8 cellular contexts compared by ENCODE assay signal in the genomic region with DNA sequence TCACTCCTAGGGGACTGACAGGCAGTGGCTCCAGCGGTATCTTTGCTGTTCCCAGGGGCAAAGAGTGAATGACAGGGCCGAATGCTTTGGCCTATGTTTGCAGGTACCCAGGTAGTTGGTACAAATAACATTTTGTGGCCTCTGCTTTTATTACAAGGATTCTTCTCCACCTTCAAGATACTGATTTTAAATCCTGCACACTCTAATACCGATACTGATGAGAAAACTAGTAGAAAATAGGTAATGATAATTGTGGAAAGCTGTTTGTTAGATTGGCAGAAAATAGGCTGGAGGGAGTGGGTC. TPM values are rescaled to one million over a fixed set of nuclear protein-coding genes. Genes with fewer than 3 reads are reported as not detected.
DNase-seq lines count a peak whose midpoint lies in the region; ATAC-seq, FAIRE-seq and TF ChIP-seq lines count a peak whose summit lies in the region.

No MANE protein-coding gene starts in this region.

- H3K36me3 ChIP-seq in bronchial epithelial cell (ENCODE audit: control insufficient read depth, insufficient read depth, low read length) (no peaks in the 10 kb centered on the region), lung (ENCODE audit: control insufficient read depth in 2 of 2, insufficient read depth in 2 of 2, low read length in 2 of 2) (no peaks in the 10 kb centered on the region), upper lobe of right lung (no peaks in the 10 kb centered on the region)

- H3K9me3 ChIP-seq in lung (ENCODE audit: control insufficient read depth in 2 of 2, insufficient read depth in 1 of 2, low read length in 1 of 2) (no peaks in the 10 kb centered on the region), upper lobe of right lung (no peaks in the 10 kb centered on the region)

- TF ChIP-seq CTCF in bronchial epithelial cell (IDR thresholded peaks at IDR 0.05; ENCODE audit: insufficient read depth, low read length, severe bottlenecking) (no peak), lung (IDR thresholded peaks at IDR 0.05; ENCODE audit: control extremely low read depth, extremely low read depth) (no peak), upper lobe of right lung (IDR thresholded peaks at IDR 0.05) (no peak)

- FAIRE-seq in bronchial epithelial cell (lab: Jason Lieb, UNC), result no peak

- intact Hi-C loops in upper lobe of right lung (cut with DNase I), result loop anchor here (10.0 kb wide), 1 partner anchor 163 kb away; a partner anchor contains a TSS

- peak; percentile 51 for DNase-seq in NCI-H2029 treated with DMSO at 0.1 percent for 48 hours (lab: John Stamatoyannopoulos, UW)
- no peak for DNase-seq in NCI-H2029 (lab: John Stamatoyannopoulos, UW)
- no peak for DNase-seq in bronchial epithelial cell (ENCODE audit: low read depth)
- no peak for DNase-seq in lung (ENCODE audit: low spot score)
- DNase-seq in upper lobe of right lung, result no peak
- no peak for DNase-seq in cerebellar nuclear complex (lab: John Stamatoyannopoulos, UW)
- DNase-seq in Ammon's horn (ENCODE audit: low spot score), result no peak
- DNase-seq in AG08395 (ENCODE audit: low spot score), result no peak

- 2% methylated on average over 3 of the region's 3 CpGs for WGBS in lung, 2 donors

- peak overlapping the region; percentile 90 for H3K4me3 ChIP-seq in bronchial epithelial cell (ENCODE audit: low read depth, low read length)
- H3K4me3 ChIP-seq in lung, result peak overlapping the region; percentile 79
- peak overlapping the region; percentile 87 for H3K4me3 ChIP-seq in upper lobe of right lung

- ATAC-seq in lung (ENCODE audit: insufficient read depth, low FRiP score) (no peak), upper lobe of right lung (no peak)

- H3K27ac ChIP-seq in lung (ENCODE audit: low read depth in 1 of 2, low read length in 1 of 2), result peak overlapping the region; percentile 93 to 99
- peak overlapping the region; percentile 96 for H3K27ac ChIP-seq in upper lobe of right lung

- H3K27me3 ChIP-seq in bronchial epithelial cell (ENCODE audit: control insufficient read depth, insufficient read depth, low read length) (no peaks in the 10 kb centered on the region), lung (ENCODE audit: control insufficient read depth, insufficient read depth) (no peaks in the 10 kb centered on the region), upper lobe of right lung (no peaks in the 10 kb centered on the region)

- peaks cover 4 to 11% of the 10 kb centered on the region in 2 donors for H3K4me1 ChIP-seq in lung (ENCODE audit: control insufficient read depth in 2 of 2, insufficient read depth in 2 of 2, low read length in 2 of 2)
- peaks cover 23% of the 10 kb centered on the region for H3K4me1 ChIP-seq in upper lobe of right lung

RNA-seq across cellular contexts. Expression of a gene that starts 0.8 kb away (rescaled TPM):
- total RNA-seq in bronchial epithelial cell (20.9 and 25.3 TPM in 2 replicates), lung (10 to 100 TPM; 22.3 to 41.9 TPM), upper lobe of right lung (27.9 TPM)
- 10 to 100 TPM in 1 of 2 donors, 1 to 10 TPM in 1; 8.1 to 19.2 TPM for polyA plus RNA-seq in lung

RNA-seq across cellular contexts. Expression of a gene that starts 29.0 kb away (rescaled TPM):
- total RNA-seq in bronchial epithelial cell, result 22.7 and 28.7 TPM in 2 replicates
- total RNA-seq in lung, result 10 to 100 TPM; 17.0 to 46.1 TPM
- 10 to 100 TPM in 1 of 2 donors, 1 to 10 TPM in 1; 9.9 to 13.6 TPM for polyA plus RNA-seq in lung
- total RNA-seq in upper lobe of right lung, result 17.7 TPM
